Comparison of ENCODE assay signal across 16 cellular contexts in genomic region chr1:242133351-242133750, GRCh38.
A peak's percentile ranks its signal among the peaks of the same experiment; 100 is the strongest.
DNase-seq lines count a peak whose midpoint lies in the region; ATAC-seq and TF ChIP-seq lines count a peak whose summit lies in the region.
"Had no signal": no experiment of that assay in that cellular context is flagged by ENCODE, and none has a peak within 500 bp of the region (broad histone marks: within the 10 kb centered on the region; RNA-seq: fewer than 3 reads in every experiment).

No MANE protein-coding gene starts in this region.

- H3K79me2 ChIP-seq in GM23338 (replicated peaks; ENCODE audit: insufficient read depth), result no peaks in the 10 kb centered on the region

- H2AFZ ChIP-seq in GM23338, result no peak overlapping the region
- H2AFZ ChIP-seq: GM23248 had no signal

- no peaks in the 10 kb centered on the region for H3K9me2 ChIP-seq in GM23338 (ENCODE audit: insufficient read depth)

- H3K4me2 ChIP-seq in GM23338, result no peak overlapping the region

- H3F3A ChIP-seq in GM23338 (replicated peaks; ENCODE audit: low read depth), result no peaks in the 10 kb centered on the region

- peaks cover 30% of the 10 kb centered on the region for H3K9me3 Mint-ChIP-seq in GM23338
- H3K9me3 Mint-ChIP-seq in stimulated activated naive CD8-positive, alpha-beta T cell treated with anti-CD3 and anti-CD28 coated beads, Interleukin-15, amount 100 ng/mL, for 72 hours, result peaks cover 0 to 11% of the 10 kb centered on the region in 2 donors

- no peaks in the 10 kb centered on the region for H4K20me1 ChIP-seq in GM23338 (replicated peaks; ENCODE audit: insufficient read depth)

- H3K27ac Mint-ChIP-seq in GM23338, result 0 out of 2 replicates have a peak overlapping the region, but pooled peaks have one; percentile 6
- H3K27ac Mint-ChIP-seq in stimulated activated naive CD8-positive, alpha-beta T cell treated with anti-CD3 and anti-CD28 coated beads, Interleukin-15, amount 100 ng/mL, for 72 hours, result no peak overlapping the region
- H3K27ac Mint-ChIP-seq: CD4-positive, alpha-beta memory T cell had no signal

- H3K4me1 ChIP-seq in GM23338 (ENCODE audit: insufficient read depth), result no peaks in the 10 kb centered on the region
- H3K4me1 ChIP-seq in Peyer's patch, result no peaks in the 10 kb centered on the region

- H3K4me1 Mint-ChIP-seq in GM23338, result peaks cover 3% of the 10 kb centered on the region; the same call in 2 of the 3 replicates
- no peaks in the 10 kb centered on the region for H3K4me1 Mint-ChIP-seq in stimulated activated naive CD8-positive, alpha-beta T cell treated with anti-CD3 and anti-CD28 coated beads, Interleukin-15, amount 100 ng/mL, for 72 hours
- H3K4me1 Mint-ChIP-seq: CD4-positive, alpha-beta memory T cell had no signal

- H3K27me3 Mint-ChIP-seq in GM23338 (ENCODE audit: insufficient read depth, low read depth, poor library complexity), result no peaks in the 10 kb centered on the region
- H3K27me3 Mint-ChIP-seq in stimulated activated naive CD8-positive, alpha-beta T cell treated with anti-CD3 and anti-CD28 coated beads, Interleukin-15, amount 100 ng/mL, for 72 hours, result peaks cover 6% of the 10 kb centered on the region

- H3K36me3 ChIP-seq in GM23338 (ENCODE audit: insufficient read depth) (no peaks in the 10 kb centered on the region; the same call in 1 of the 2 replicates), Peyer's patch (no peaks in the 10 kb centered on the region)

- TF ChIP-seq POLR2A in Peyer's patch (IDR thresholded peaks at IDR 0.05), result no peak

- peaks cover 28% of the 10 kb centered on the region for H3K36me3 Mint-ChIP-seq in GM23338 (ENCODE audit: low read depth)
- H3K36me3 Mint-ChIP-seq: CD4-positive, alpha-beta memory T cell had no signal

- H3K27me3 ChIP-seq in GM23338 (ENCODE audit: insufficient read depth), result no peaks in the 10 kb centered on the region
- no peaks in the 10 kb centered on the region for H3K27me3 ChIP-seq in Peyer's patch

- ATAC-seq in GM23338, result no peak
- no peak for ATAC-seq in GM21526 (IDR thresholded peaks at IDR 0.05; ENCODE audit: low FRiP score, unreplicated experiment)
- no peak for ATAC-seq in stimulated activated naive CD8-positive, alpha-beta T cell treated with anti-CD3 and anti-CD28 coated beads, Interleukin-15, amount 100 ng/mL, for 72 hours
- ATAC-seq: HCT116 had no signal

- H3K9me3 ChIP-seq in Peyer's patch, result no peaks in the 10 kb centered on the region

- H3K27ac ChIP-seq in GM23338 (ENCODE audit: low read depth) (no peak overlapping the region), Peyer's patch (no peak overlapping the region)
- H3K27ac ChIP-seq: GM23248 had no signal

- DNase-seq in GM23338 (ENCODE audit: low spot score) (no peak), MV-4-11 (lab: John Stamatoyannopoulos, UW) (peak; percentile 38), OCI-M1 (lab: John Stamatoyannopoulos, UW) (peak; percentile 11), Peyer's patch (no peak)
- DNase-seq in stimulated activated naive CD8-positive, alpha-beta T cell treated with anti-CD3 and anti-CD28 coated beads, Interleukin-15, amount 100 ng/mL, for 72 hours, result no peak
- DNase-seq: C1 segment of cervical spinal cord; Calu3; CD4-positive, alpha-beta memory T cell; COR-L47; DMS53; DMS79 treated with DMSO at 0.1 percent for 48 hours; GF-D8; GM23248; H9 had no signal

- TF ChIP-seq CTCF in GM23338 (conservative IDR thresholded peaks at IDR 0.05; ENCODE audit: low read depth in 2 of 2), result no peak
- no peak for TF ChIP-seq CTCF in Peyer's patch (IDR thresholded peaks at IDR 0.05)

- no peak overlapping the region for H3K4me3 ChIP-seq in GM23338
- no peak overlapping the region for H3K4me3 ChIP-seq in Peyer's patch
- H3K4me3 ChIP-seq: GM23248 had no signal

- no peak overlapping the region for H3K4me3 Mint-ChIP-seq in GM23338
- H3K4me3 Mint-ChIP-seq in stimulated activated naive CD8-positive, alpha-beta T cell treated with anti-CD3 and anti-CD28 coated beads, Interleukin-15, amount 100 ng/mL, for 72 hours, result no peak overlapping the region
- H3K4me3 Mint-ChIP-seq: CD4-positive, alpha-beta memory T cell; H9 had no signal

TF ChIP-seq in GM23338, 12 proteins besides CTCF, POLR2A, EP300 and RAD21 (continues in another document):
- TF ChIP-seq POLR2AphosphoS5 (IDR thresholded peaks at IDR 0.05; ENCODE audit: low read depth), result no peak
- no peak for TF ChIP-seq REST (IDR thresholded peaks at IDR 0.05; ENCODE audit: unreplicated experiment)
- TF ChIP-seq NANOG (IDR thresholded peaks at IDR 0.05; ENCODE audit: borderline replicate concordance), result no peak
- no peak for TF ChIP-seq JUNB (IDR thresholded peaks at IDR 0.05; ENCODE audit: unreplicated experiment)
- TF ChIP-seq ZNF114 (CRISPR knock-in tag; IDR thresholded peaks at IDR 0.05), result no peak
- TF ChIP-seq EZH2phosphoT487 (IDR thresholded peaks at IDR 0.05; ENCODE audit: unreplicated experiment), result no peak
- TF ChIP-seq EZH2 (IDR thresholded peaks at IDR 0.05; ENCODE audit: low read depth, unreplicated experiment), result no peak
- TF ChIP-seq CREB1 (CRISPR knock-in tag; IDR thresholded peaks at IDR 0.05; ENCODE audit: low read depth), result no peak
- no peak for TF ChIP-seq ETS1 (IDR thresholded peaks at IDR 0.05)

Comparison
In these comparisons a context has a peak if more than half of its experiments do, and no peak if none do; other contexts are left out.
1. DNase-seq: peak in MV-4-11 (single experiment) and OCI-M1 (single experiment); none in GM23338 (single experiment), Peyer's patch (0 of 3) and stimulated activated naive CD8-positive, alpha-beta T cell treated with anti-CD3 and anti-CD28 coated beads, Interleukin-15, amount 100 ng/mL, for 72 hours (0 of 2).